8 cellular contexts compared by ENCODE assay signal in genomic region chr2:241950878-241951331, GRCh38.
DNase-seq lines count a peak whose midpoint lies in the region; ATAC-seq and TF ChIP-seq lines count a peak whose summit lies in the region.

No MANE protein-coding gene starts in this region.

- H2BK5ac ChIP-seq in neuronal stem cell (ENCODE audit: low read length): no peak overlapping the region

- no peaks in the 10 kb centered on the region for H3F3A ChIP-seq in PC-3 (ENCODE audit: low read length, unreplicated experiment)

- no peak overlapping the region for H4K8ac ChIP-seq in neuronal stem cell (ENCODE audit: low read depth, low read length)

- no peaks in the 10 kb centered on the region for H3K27me3 Mint-ChIP-seq in CD4-positive, alpha-beta memory T cell
- H3K27me3 Mint-ChIP-seq in activated T-cell treated with anti-CD3 and anti-CD28 coated beads, Interleukin-2, amount 50 U/mL, for 72 hours (ENCODE audit: low read depth): no peaks in the 10 kb centered on the region

- H4K20me1 ChIP-seq in PC-3 (ENCODE audit: low read length): no peaks in the 10 kb centered on the region

- TF ChIP-seq CTCF in PC-3 (conservative IDR thresholded peaks at IDR 0.05; ENCODE audit: low read depth, low read length) (peak; percentile 88), fibroblast of the aortic adventitia (IDR thresholded peaks at IDR 0.05; ENCODE audit: insufficient read depth, low read length) (peak; percentile 96)

- H2AFZ ChIP-seq in PC-3 (ENCODE audit: low read length) (0 out of 2 replicates have a peak overlapping the region, but pooled peaks have one; percentile 7), neuronal stem cell (ENCODE audit: low read length) (peak overlapping the region; percentile 31)

- H3K36me3 ChIP-seq in CD4-positive, alpha-beta memory T cell (ENCODE audit: insufficient read depth, low read length): no peaks in the 10 kb centered on the region
- no peaks in the 10 kb centered on the region for H3K36me3 ChIP-seq in PC-3 (ENCODE audit: low read depth, low read length)
- H3K36me3 ChIP-seq in neuronal stem cell (replicated peaks in 1 of 2; ENCODE audit: control insufficient read depth in 2 of 2, insufficient read depth in 2 of 2, low read length in 2 of 2): no peaks in the 10 kb centered on the region

- no peaks in the 10 kb centered on the region for H3K4me1 ChIP-seq in CD4-positive, alpha-beta memory T cell (ENCODE audit: insufficient read depth, low read length)
- H3K4me1 ChIP-seq in PC-3 (ENCODE audit: insufficient read depth, low read length): no peaks in the 10 kb centered on the region
- peaks cover 0 to 5% of the 10 kb centered on the region in 2 donors for H3K4me1 ChIP-seq in neuronal stem cell (ENCODE audit: control insufficient read depth in 2 of 2, insufficient read depth in 1 of 2, low read depth in 1 of 2, low read length in 2 of 2)

- ATAC-seq in HG03175 (IDR thresholded peaks at IDR 0.05; ENCODE audit: unreplicated experiment) (peak; percentile 43), PC-3 (peak; percentile 87), HG03469 (IDR thresholded peaks at IDR 0.05; ENCODE audit: unreplicated experiment) (no peak)
- peak; percentile 44 to 54 for ATAC-seq in activated T-cell treated with anti-CD3 and anti-CD28 coated beads, Interleukin-2, amount 50 U/mL, for 72 hours (replicated peaks in 1 of 2)

- H3K9me3 Mint-ChIP-seq in CD4-positive, alpha-beta memory T cell: peaks cover 0 to 1% (median 0%) of the 10 kb centered on the region in 8 donors
- peaks cover 0 to under 1% of the 10 kb centered on the region in 2 donors for H3K9me3 Mint-ChIP-seq in activated T-cell treated with anti-CD3 and anti-CD28 coated beads, Interleukin-2, amount 50 U/mL, for 72 hours

- H2BK15ac ChIP-seq in neuronal stem cell (ENCODE audit: low read length): no peak overlapping the region

- no peaks in the 10 kb centered on the region for H3K9me2 ChIP-seq in PC-3 (replicated peaks; ENCODE audit: low read length)

- peaks cover 7 to 13% (median 11%) of the 10 kb centered on the region in 4 donors for H3K4me1 Mint-ChIP-seq in CD4-positive, alpha-beta memory T cell
- no peaks in the 10 kb centered on the region for H3K4me1 Mint-ChIP-seq in activated T-cell treated with anti-CD3 and anti-CD28 coated beads, Interleukin-2, amount 50 U/mL, for 72 hours (ENCODE audit: low read depth)

- H3K79me2 ChIP-seq in PC-3 (ENCODE audit: low read length): no peaks in the 10 kb centered on the region

- DNase-seq in CD4-positive, alpha-beta memory T cell: peak in 4 of 5 donors; percentile 32 to 57 (median 39)
- peak; percentile 73 for DNase-seq in PC-3
- peak; percentile 59 to 60 for DNase-seq in activated T-cell treated with anti-CD3 and anti-CD28 coated beads, Interleukin-2, amount 50 U/mL, for 72 hours
- peak; percentile 66 for DNase-seq in fibroblast of the aortic adventitia (ENCODE audit: low read depth)
- DNase-seq in neuronal stem cell (ENCODE audit: low spot score): peak; percentile 83
- DNase-seq in stromal cell of bone marrow (ENCODE audit: low read depth): peak; percentile 31

- POLR2A ChIA-PET in CD4-positive, alpha-beta memory T cell (lab: Charles Lee; ENCODE audit: partially characterized antibody): interaction anchor here (0.8 to 1.1 kb wide), 2 partner anchors 31 to 80 kb away, joined by 3 to 4 read pairs; no protein-coding TSS in a partner anchor
- POLR2A ChIA-PET in PC-3 (lab: Charles Lee; ENCODE audit: unreplicated experiment): no interaction called here

- H3K14ac ChIP-seq in neuronal stem cell (ENCODE audit: low read length): peak overlapping the region; percentile 57

- no peak overlapping the region for H2BK120ac ChIP-seq in neuronal stem cell (ENCODE audit: low read depth, low read length)

- H3K36me3 Mint-ChIP-seq in CD4-positive, alpha-beta memory T cell: no peaks in the 10 kb centered on the region
- H3K36me3 Mint-ChIP-seq in activated T-cell treated with anti-CD3 and anti-CD28 coated beads, Interleukin-2, amount 50 U/mL, for 72 hours (ENCODE audit: insufficient read depth in 2 of 2): no peaks in the 10 kb centered on the region

- peak overlapping the region; percentile 80 for H2BK12ac ChIP-seq in neuronal stem cell (ENCODE audit: low read length)

- H3K9me3 ChIP-seq in CD4-positive, alpha-beta memory T cell (ENCODE audit: control insufficient read depth in 1 of 2, low read length in 2 of 2): no peaks in the 10 kb centered on the region
- H3K9me3 ChIP-seq in PC-3 (ENCODE audit: low read length) (no peaks in the 10 kb centered on the region), neuronal stem cell (replicated peaks in 1 of 2; ENCODE audit: control insufficient read depth in 2 of 2, insufficient read depth in 1 of 2, low read depth in 1 of 2, low read length in 2 of 2) (peaks cover 0 to 6% of the 10 kb centered on the region in 2 donors)

- H3K23ac ChIP-seq in neuronal stem cell (ENCODE audit: low read depth, low read length, poor library complexity): no peak overlapping the region

- BruUV-seq in PC-3 (replicated peaks; lab: Mats Ljungman, UMichigan): no TSS peak

- peaks cover 3% of the 10 kb centered on the region for H3K79me1 ChIP-seq in neuronal stem cell (ENCODE audit: low read depth, low read length)

- WGBS in neuronal stem cell (ENCODE audit: extremely low coverage in 2 of 2, insufficient read length in 2 of 2, insufficient replicate concordance in 1 of 2), 2 donors: no CpG with 5 or more reads among the region's 26 CpGs

- H3K18ac ChIP-seq in neuronal stem cell (ENCODE audit: low read length): peak overlapping the region; percentile 92

- H3K4me3 Mint-ChIP-seq in CD4-positive, alpha-beta memory T cell: no peak overlapping the region
- H3K4me3 Mint-ChIP-seq in activated T-cell treated with anti-CD3 and anti-CD28 coated beads, Interleukin-2, amount 50 U/mL, for 72 hours: no peak overlapping the region

- no peak overlapping the region for H3K4ac ChIP-seq in neuronal stem cell (ENCODE audit: low read length)

- no peak overlapping the region for H3K27ac Mint-ChIP-seq in CD4-positive, alpha-beta memory T cell
- no peak overlapping the region for H3K27ac Mint-ChIP-seq in activated T-cell treated with anti-CD3 and anti-CD28 coated beads, Interleukin-2, amount 50 U/mL, for 72 hours

- H2AK5ac ChIP-seq in neuronal stem cell (ENCODE audit: low read depth, low read length): no peak overlapping the region

- H3K27ac ChIP-seq in CD4-positive, alpha-beta memory T cell (ENCODE audit: low read depth, low read length): no peak overlapping the region
- H3K27ac ChIP-seq in PC-3 (ENCODE audit: low read length) (no peak overlapping the region), neuronal stem cell (replicated peaks; ENCODE audit: low read length) (no peak overlapping the region)

- intact Hi-C loops in CD4-positive, alpha-beta memory T cell (cut with micrococcal nuclease): no loop called here
- intact Hi-C loops in PC-3 (cut with micrococcal nuclease): no loop called here

- H4K91ac ChIP-seq in neuronal stem cell (ENCODE audit: low read depth, low read length, poor library complexity): no peak overlapping the region

- H3K4me3 ChIP-seq in CD4-positive, alpha-beta memory T cell (ENCODE audit: low read length in 2 of 2): no peak overlapping the region
- H3K4me3 ChIP-seq in PC-3 (ENCODE audit: low read length) (peak overlapping the region; percentile 15; the same call in 1 of the 2 replicates), fibroblast of the aortic adventitia (ENCODE audit: low read depth, low read length) (peak overlapping the region; percentile 37), neuronal stem cell (ENCODE audit: low read length in 2 of 2) (no peak overlapping the region)

- no peak overlapping the region for H3K9ac ChIP-seq in PC-3 (ENCODE audit: low read length)
- no peak overlapping the region for H3K9ac ChIP-seq in neuronal stem cell (ENCODE audit: low read depth, low read length, poor library complexity)

- no peaks in the 10 kb centered on the region for H3K27me3 ChIP-seq in CD4-positive, alpha-beta memory T cell (ENCODE audit: insufficient read depth, low read length)
- H3K27me3 ChIP-seq in PC-3 (ENCODE audit: low read length) (no peaks in the 10 kb centered on the region), neuronal stem cell (ENCODE audit: control insufficient read depth in 3 of 3, insufficient read depth in 3 of 3, low read depth in 1 of 3, low read length in 3 of 3) (peaks cover 0 to 3% (median 0%) of the 10 kb centered on the region in 3 experiments)

- peak overlapping the region; percentile 48 for H3K4me2 ChIP-seq in PC-3 (ENCODE audit: low read length)
- peak overlapping the region; percentile 32 for H3K4me2 ChIP-seq in neuronal stem cell (ENCODE audit: insufficient read depth, low read length, poor library complexity, severe bottlenecking)

- CTCF ChIA-PET in CD4-positive, alpha-beta memory T cell (lab: Charles Lee; ENCODE audit: partially characterized antibody): interaction anchor here (0.7 to 1.8 kb wide), 14 partner anchors 9 to 135 kb away, joined by 3 to 8 read pairs (median 4); no protein-coding TSS in a partner anchor
- CTCF ChIA-PET in PC-3 (lab: Charles Lee): no interaction called here

Comparison
In these comparisons a context has a peak if more than half of its experiments do, and no peak if none do; other contexts are left out.
1. DNase-seq: peak in every context shown above with its lines; median percentile 83 in neuronal stem cell; 73 in PC-3; 66 in fibroblast of the aortic adventitia; 60 in activated T-cell treated with anti-CD3 and anti-CD28 coated beads, Interleukin-2, amount 50 U/mL, for 72 hours; 39 in CD4-positive, alpha-beta memory T cell; 31 in stromal cell of bone marrow.
2. H3K4me3 ChIP-seq: peak in PC-3 (single experiment) and fibroblast of the aortic adventitia (single experiment); none in CD4-positive, alpha-beta memory T cell (0 of 2) and neuronal stem cell (0 of 2).